Comparison of ENCODE assay signal across 22 cellular contexts in genomic region chr15:65561934-65562333, GRCh38.
"Had no signal": no experiment of that assay in that cellular context is flagged by ENCODE, and none has a peak within 500 bp of the region (broad histone marks: within the 10 kb centered on the region; RNA-seq: fewer than 3 reads in every experiment).

No MANE protein-coding gene starts in this region.

- H3K27me3 ChIP-seq: adrenal gland, ascending aorta, brain microvascular endothelial cell, sigmoid colon, testis, upper lobe of left lung had no signal

- H3K4me3 Mint-ChIP-seq: activated CD8-positive, alpha-beta T cell treated with anti-CD3 and anti-CD28 coated beads, Interleukin-2, amount 10 ng/mL, durations not matched to agents 7 days and 5 days; activated naive CD4-positive, alpha-beta T cell treated with anti-CD3 and anti-CD28 coated beads, Interleukin-2, amount 50 U/mL, for 24 hours; activated T-helper 1 cell treated with anti-CD3 and anti-CD28 coated beads, Interleukin-12 subunit alpha, Interleukin-12 subunit beta, Interleukin-2, Interleukin-4 antibody, amounts not matched to agents 30 ng/mL and 10 ng/mL and 1 ng/mL, durations not matched to agents 14 hours and 24 hours and 36 hours; immature natural killer cell; stimulated activated naive B cell treated with anti-CD40 and anti-IgM and Interleukin-4, amounts not matched to agents 10 μg/mL and 1 μg/mL and 100 μg/mL, for 72 hours had no signal

- H3K4me3 ChIP-seq: adrenal gland, ascending aorta, sigmoid colon, testis, upper lobe of left lung had no signal

- ATAC-seq: activated CD8-positive, alpha-beta T cell treated with anti-CD3 and anti-CD28 coated beads, Interleukin-2, amount 10 ng/mL, durations not matched to agents 7 days and 5 days; stimulated activated naive B cell treated with anti-CD40 and anti-IgM and Interleukin-4, amounts not matched to agents 10 μg/mL and 1 μg/mL and 100 μg/mL, for 72 hours had no signal

- H3K9me3 Mint-ChIP-seq: activated naive CD4-positive, alpha-beta T cell treated with anti-CD3 and anti-CD28 coated beads, Interleukin-2, amount 50 U/mL, for 24 hours; activated T-helper 1 cell treated with anti-CD3 and anti-CD28 coated beads, Interleukin-12 subunit alpha, Interleukin-12 subunit beta, Interleukin-2, Interleukin-4 antibody, amounts not matched to agents 30 ng/mL and 10 ng/mL and 1 ng/mL, durations not matched to agents 14 hours and 24 hours and 36 hours; immature natural killer cell had no signal

- DNase-seq: activated CD4-positive, alpha-beta T cell treated with anti-CD3 and anti-CD28 coated beads for 1 hour; activated CD4-positive, alpha-beta T cell treated with anti-CD3 and anti-CD28 coated beads, Interleukin-2, amount 50 U/mL, for 1 hour; activated CD8-positive, alpha-beta T cell treated with anti-CD3 and anti-CD28 coated beads, Interleukin-2, amount 10 ng/mL, durations not matched to agents 7 days and 5 days; activated gamma-delta T cell; adrenal gland; brain microvascular endothelial cell; central memory CD4-positive, alpha-beta T cell; dermis blood vessel endothelial cell; effector CD8-positive, alpha-beta T cell; foreskin fibroblast; immature natural killer cell; occipital lobe; sigmoid colon; stimulated activated CD4-positive, alpha-beta T cell treated with anti-CD3 and anti-CD28 coated beads, Interleukin-2, amount 100 ng/mL, for 48 hours; stimulated activated CD8-positive, alpha-beta memory T cell treated with anti-CD3 and anti-CD28 coated beads, Interleukin-4, amount 100 ng/mL, for 48 hours; stimulated activated naive B cell treated with anti-CD40 and anti-IgM and Interleukin-4, amounts not matched to agents 10 μg/mL and 1 μg/mL and 100 μg/mL, for 72 hours; T-helper 1 cell; testis; upper lobe of left lung had no signal

- H3K27ac Mint-ChIP-seq: activated CD8-positive, alpha-beta T cell treated with anti-CD3 and anti-CD28 coated beads, Interleukin-2, amount 10 ng/mL, durations not matched to agents 7 days and 5 days; activated naive CD4-positive, alpha-beta T cell treated with anti-CD3 and anti-CD28 coated beads, Interleukin-2, amount 50 U/mL, for 24 hours; activated T-helper 1 cell treated with anti-CD3 and anti-CD28 coated beads, Interleukin-12 subunit alpha, Interleukin-12 subunit beta, Interleukin-2, Interleukin-4 antibody, amounts not matched to agents 30 ng/mL and 10 ng/mL and 1 ng/mL, durations not matched to agents 14 hours and 24 hours and 36 hours had no signal

- H3K4me1 Mint-ChIP-seq: activated naive CD4-positive, alpha-beta T cell treated with anti-CD3 and anti-CD28 coated beads, Interleukin-2, amount 50 U/mL, for 24 hours; immature natural killer cell; stimulated activated naive B cell treated with anti-CD40 and anti-IgM and Interleukin-4, amounts not matched to agents 10 μg/mL and 1 μg/mL and 100 μg/mL, for 72 hours had no signal

- H3K27me3 Mint-ChIP-seq: activated naive CD4-positive, alpha-beta T cell treated with anti-CD3 and anti-CD28 coated beads, Interleukin-2, amount 50 U/mL, for 24 hours; stimulated activated naive B cell treated with anti-CD40 and anti-IgM and Interleukin-4, amounts not matched to agents 10 μg/mL and 1 μg/mL and 100 μg/mL, for 72 hours had no signal
